ENCODE assay signal across 6 cellular contexts in the genomic region with DNA sequence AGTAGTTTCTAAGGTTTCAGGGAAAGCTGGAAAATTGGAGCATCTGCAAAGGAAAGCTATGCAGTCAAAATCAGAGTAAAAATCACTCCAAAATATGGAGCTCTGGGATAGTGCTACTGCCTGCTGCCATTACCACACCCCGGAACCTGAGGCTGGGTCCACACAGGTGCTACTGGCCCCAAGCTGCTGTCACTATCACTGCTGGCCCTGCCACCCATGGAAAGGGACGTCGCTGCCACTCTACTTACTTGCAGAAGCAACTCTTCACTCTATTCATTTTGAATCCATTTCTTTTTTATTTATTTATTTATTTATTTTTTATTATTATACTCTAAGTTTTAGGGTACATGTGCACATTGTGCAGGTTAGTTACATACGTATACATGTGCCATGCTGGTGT.
"Had no signal": no experiment of that assay in that cellular context is flagged by ENCODE, and none has a peak within 500 bp of the region (broad histone marks: within the 10 kb centered on the region; RNA-seq: fewer than 3 reads in every experiment).

No MANE protein-coding gene starts in this region.

- H3K27ac ChIP-seq: HL-60 had no signal

- H3K36me3 Mint-ChIP-seq: IgD-negative memory B cell had no signal

- H3K4me3 ChIP-seq: K562 had no signal

- DNase-seq: KBM-7, KG1 had no signal

- ATAC-seq: HepG2, K562 had no signal

- H3K27me3 Mint-ChIP-seq: IgD-negative memory B cell had no signal

- H3K4me3 Mint-ChIP-seq: IgD-negative memory B cell had no signal

- H3K4me1 Mint-ChIP-seq: IgD-negative memory B cell had no signal
